ENCODE assay signal across 11 cellular contexts in genomic region chr4:177393236-177393635, GRCh38. TPM values are rescaled to one million over a fixed set of nuclear protein-coding genes. Genes with fewer than 3 reads are reported as not detected.
DNase-seq lines count a peak whose midpoint lies in the region; ATAC-seq and TF ChIP-seq lines count a peak whose summit lies in the region.
"Had no signal": no experiment of that assay in that cellular context is flagged by ENCODE, and none has a peak within 500 bp of the region (broad histone marks: within the 10 kb centered on the region; RNA-seq: fewer than 3 reads in every experiment).

No MANE protein-coding gene starts in this region.

- H3K27me3 ChIP-seq in body of pancreas (no peaks in the 10 kb centered on the region), esophagus muscularis mucosa (no peaks in the 10 kb centered on the region)

- peaks cover 21% of the 10 kb centered on the region for H3K4me1 Mint-ChIP-seq in activated T-cell treated with anti-CD3 and anti-CD28 coated beads, Interleukin-2, amount 50 U/mL, for 4 hours (ENCODE audit: low read depth)
- peaks cover 45% of the 10 kb centered on the region for H3K4me1 Mint-ChIP-seq in stimulated activated naive CD8-positive, alpha-beta T cell treated with anti-CD3 and anti-CD28 coated beads, Interleukin-15, amount 100 ng/mL, for 72 hours

- DNase-seq in activated gamma-delta T cell treated with Interleukin-2 at 50 U/mL for 16 hours (peak; percentile 19), activated gamma-delta T cell (lab: John Stamatoyannopoulos, UW) (no peak), body of pancreas (no peak), esophagus muscularis mucosa (ENCODE audit: extremely low spot score) (no peak), NCI-H748 (lab: John Stamatoyannopoulos, UW; ENCODE audit: unreplicated experiment) (no peak)
- DNase-seq in activated T-cell treated with anti-CD3 and anti-CD28 coated beads, Interleukin-2, amount 50 U/mL, for 4 hours, result no peak
- peak; percentile 21 to 44 for DNase-seq in stimulated activated naive CD8-positive, alpha-beta T cell treated with anti-CD3 and anti-CD28 coated beads, Interleukin-15, amount 100 ng/mL, for 72 hours
- DNase-seq: KG1, NCI-H345, SHP77 had no signal

- no peaks in the 10 kb centered on the region for H3K9me3 ChIP-seq in body of pancreas
- no peaks in the 10 kb centered on the region for H3K9me3 ChIP-seq in esophagus muscularis mucosa

- ATAC-seq in HG03139 (IDR thresholded peaks at IDR 0.05; ENCODE audit: unreplicated experiment), result peak; percentile 67
- ATAC-seq in activated T-cell treated with anti-CD3 and anti-CD28 coated beads, Interleukin-2, amount 50 U/mL, for 4 hours, result peak; percentile 37 to 67
- peak; percentile 90 for ATAC-seq in stimulated activated naive CD8-positive, alpha-beta T cell treated with anti-CD3 and anti-CD28 coated beads, Interleukin-15, amount 100 ng/mL, for 72 hours
- no peak for ATAC-seq in body of pancreas

- H3K4me3 Mint-ChIP-seq in activated T-cell treated with anti-CD3 and anti-CD28 coated beads, Interleukin-2, amount 50 U/mL, for 4 hours, result no peak overlapping the region
- H3K4me3 Mint-ChIP-seq in stimulated activated naive CD8-positive, alpha-beta T cell treated with anti-CD3 and anti-CD28 coated beads, Interleukin-15, amount 100 ng/mL, for 72 hours, result peak overlapping the region; percentile 40 to 49

- H3K36me3 Mint-ChIP-seq in activated T-cell treated with anti-CD3 and anti-CD28 coated beads, Interleukin-2, amount 50 U/mL, for 4 hours (ENCODE audit: insufficient read depth), result no peaks in the 10 kb centered on the region

- no peaks in the 10 kb centered on the region for H3K9me3 Mint-ChIP-seq in activated T-cell treated with anti-CD3 and anti-CD28 coated beads, Interleukin-2, amount 50 U/mL, for 4 hours
- H3K9me3 Mint-ChIP-seq in stimulated activated naive CD8-positive, alpha-beta T cell treated with anti-CD3 and anti-CD28 coated beads, Interleukin-15, amount 100 ng/mL, for 72 hours, result peaks cover 0 to 5% of the 10 kb centered on the region in 2 donors

- H3K4me3 ChIP-seq in body of pancreas (no peak overlapping the region), esophagus muscularis mucosa (no peak overlapping the region)

- H3K27ac Mint-ChIP-seq in stimulated activated naive CD8-positive, alpha-beta T cell treated with anti-CD3 and anti-CD28 coated beads, Interleukin-15, amount 100 ng/mL, for 72 hours, result peak overlapping the region; percentile 46 to 66

- WGBS in body of pancreas, 2 donors, result 59 to 83% methylated on average over 6 to 8 of the region's 8 CpGs
- 81% methylated on average over 8 of the region's 8 CpGs for WGBS in esophagus muscularis mucosa

- H3K4me1 ChIP-seq in body of pancreas (no peaks in the 10 kb centered on the region), esophagus muscularis mucosa (no peaks in the 10 kb centered on the region)

- peaks cover 7% of the 10 kb centered on the region for H3K27me3 Mint-ChIP-seq in activated T-cell treated with anti-CD3 and anti-CD28 coated beads, Interleukin-2, amount 50 U/mL, for 4 hours (ENCODE audit: low read depth)
- H3K27me3 Mint-ChIP-seq in stimulated activated naive CD8-positive, alpha-beta T cell treated with anti-CD3 and anti-CD28 coated beads, Interleukin-15, amount 100 ng/mL, for 72 hours, result no peaks in the 10 kb centered on the region

- TF ChIP-seq CTCF in body of pancreas (IDR thresholded peaks at IDR 0.05), result no peak
- TF ChIP-seq CTCF in esophagus muscularis mucosa (IDR thresholded peaks at IDR 0.05), result no peak

- intact Hi-C loops in body of pancreas (cut with DNase I), result no loop called here
- intact Hi-C loops in esophagus muscularis mucosa (cut with DNase I), result no loop called here

- H3K27ac ChIP-seq in body of pancreas, result no peak overlapping the region
- no peak overlapping the region for H3K27ac ChIP-seq in esophagus muscularis mucosa (replicated peaks in 1 of 4)

- TF ChIP-seq EP300 in esophagus muscularis mucosa (IDR thresholded peaks at IDR 0.05), result no peak

- TF ChIP-seq POLR2A in body of pancreas (IDR thresholded peaks at IDR 0.05) (no peak), esophagus muscularis mucosa (IDR thresholded peaks at IDR 0.05; ENCODE audit: low read depth) (no peak)

- H3K36me3 ChIP-seq in body of pancreas (replicated peaks in 1 of 2; ENCODE audit: insufficient read depth in 1 of 2, low read depth in 2 of 2) (no peaks in the 10 kb centered on the region), esophagus muscularis mucosa (no peaks in the 10 kb centered on the region)

RNA-seq across cellular contexts. Expression of gene AGA, which starts 49.0 kb away (rescaled TPM):
- total RNA-seq in activated T-cell treated with anti-CD3 and anti-CD28 coated beads, Interleukin-2, amount 50 U/mL, for 4 hours, result 10 to 100 TPM; 16.6 to 18.9 (median 16.7) TPM
- total RNA-seq in body of pancreas (10 to 100 TPM; 10.4 to 15.2 TPM), esophagus muscularis mucosa (10 to 100 TPM in 2 of 4 donors, 1 to 10 TPM in 2; 7.5 to 17.4 (median 9.7) TPM)

Comparison
In these comparisons a context has a peak if more than half of its experiments do, and no peak if none do; other contexts are left out.
1. DNase-seq: peak in activated gamma-delta T cell treated with Interleukin-2 at 50 U/mL for 16 hours (single experiment) and stimulated activated naive CD8-positive, alpha-beta T cell treated with anti-CD3 and anti-CD28 coated beads, Interleukin-15, amount 100 ng/mL, for 72 hours (2 of 2); none in activated gamma-delta T cell (single experiment), activated T-cell treated with anti-CD3 and anti-CD28 coated beads, Interleukin-2, amount 50 U/mL, for 4 hours (single experiment), body of pancreas (0 of 4), esophagus muscularis mucosa (single experiment) and NCI-H748 (single experiment).